ENCODE assay signal across 19 cellular contexts in genomic region chr14:101412741-101413140, GRCh38.
DNase-seq lines count a peak whose midpoint lies in the region; ATAC-seq, FAIRE-seq and TF ChIP-seq lines count a peak whose summit lies in the region.
"Had no signal": no experiment of that assay in that cellular context is flagged by ENCODE, and none has a peak within 500 bp of the region (broad histone marks: within the 10 kb centered on the region; RNA-seq: fewer than 3 reads in every experiment).

No MANE protein-coding gene starts in this region.

- peaks cover 1 to 39% of the 10 kb centered on the region in 2 experiments for H3K27me3 ChIP-seq in HepG2 (ENCODE audit: control insufficient read depth in 1 of 2, insufficient read depth in 2 of 2, low read length in 2 of 2)
- no peaks in the 10 kb centered on the region for H3K27me3 ChIP-seq in Karpas-422 (ENCODE audit: low read length)
- H3K27me3 ChIP-seq: BE2C, Peyer's patch had no signal

- no peak overlapping the region for H2AFZ ChIP-seq in HepG2 (ENCODE audit: low read length)
- H2AFZ ChIP-seq in Karpas-422 (ENCODE audit: low read length) = no peak overlapping the region

- FAIRE-seq in HTR-8/SVneo (lab: Jason Lieb, UNC) (peak; percentile 96), HepG2 (lab: Jason Lieb, UNC) (no peak)

- TF ChIP-seq EP300 in HepG2 (IDR thresholded peaks at IDR 0.05; ENCODE audit: low read depth in 2 of 2, low read length in 2 of 2) (peak in 1 of 2 experiments; percentile 87; a peak in 2 of 4 replicates), HepG2 (CRISPR knock-in tag; IDR thresholded peaks at IDR 0.05; ENCODE audit: borderline replicate concordance) (peak; percentile 69; the same call in 1 of the 2 replicates)

- no TSS peak for BruUV-seq in HepG2 (replicated peaks; lab: Mats Ljungman, UMichigan)

- H3K36me3 ChIP-seq in HepG2 (replicated peaks in 1 of 2; ENCODE audit: control insufficient read depth in 1 of 2, insufficient read depth in 2 of 2, low read length in 2 of 2) = no peaks in the 10 kb centered on the region
- no peaks in the 10 kb centered on the region for H3K36me3 ChIP-seq in Karpas-422 (ENCODE audit: insufficient read depth, low read length)
- H3K36me3 ChIP-seq: BE2C, Peyer's patch had no signal

- in situ Hi-C loops in HepG2 (cut with HindIII; ENCODE audit: extremely low pct_ligation_motif_present, low pct_unique_long_range_greater_than_20kb) = no loop called here

- ATAC-seq in HepG2 (peak; percentile 79), GM18858 (IDR thresholded peaks at IDR 0.05; ENCODE audit: unreplicated experiment) (no peak), GM18909 (IDR thresholded peaks at IDR 0.05; ENCODE audit: poor library complexity, unreplicated experiment) (no peak)
- no peak for ATAC-seq in stimulated activated naive CD8-positive, alpha-beta T cell treated with anti-CD3 and anti-CD28 coated beads, Interleukin-15, amount 100 ng/mL, for 72 hours
- ATAC-seq: CD8-positive, alpha-beta T cell had no signal

- H3K4me3 Mint-ChIP-seq in stimulated activated naive CD8-positive, alpha-beta T cell treated with anti-CD3 and anti-CD28 coated beads, Interleukin-15, amount 100 ng/mL, for 72 hours = no peak overlapping the region
- H3K4me3 Mint-ChIP-seq: CD8-positive, alpha-beta T cell; H9; IgD-negative memory B cell had no signal

- no peak for TF ChIP-seq POLR2A in HepG2 (IDR thresholded peaks at IDR 0.05; ENCODE audit: insufficient read depth in 1 of 2, low read depth in 2 of 2, low read length in 2 of 2)

- H3K9me3 ChIP-seq in HepG2 (ENCODE audit: low read length) (no peaks in the 10 kb centered on the region), Karpas-422 (ENCODE audit: low read length) (no peaks in the 10 kb centered on the region)
- H3K9me3 ChIP-seq: BE2C, Peyer's patch had no signal

- no peak overlapping the region for H3K27ac Mint-ChIP-seq in stimulated activated naive CD8-positive, alpha-beta T cell treated with anti-CD3 and anti-CD28 coated beads, Interleukin-15, amount 100 ng/mL, for 72 hours
- H3K27ac Mint-ChIP-seq: CD8-positive, alpha-beta T cell; H9; IgD-negative memory B cell had no signal

- WGBS in HepG2 (ENCODE audit: low lambda C conversion rate) = 0% methylated on average over 5 of the region's 5 CpGs

- peaks cover 6% of the 10 kb centered on the region for H3K4me1 Mint-ChIP-seq in stimulated activated naive CD8-positive, alpha-beta T cell treated with anti-CD3 and anti-CD28 coated beads, Interleukin-15, amount 100 ng/mL, for 72 hours

- H3K9ac ChIP-seq in HepG2 (ENCODE audit: insufficient read depth, low read depth, low read length) (no peak overlapping the region), Karpas-422 (ENCODE audit: low read length) (no peak overlapping the region)

- TF ChIP-seq RAD21 in HepG2 (CRISPR knock-in tag; IDR thresholded peaks at IDR 0.05) = no peak

- peaks cover 25% of the 10 kb centered on the region for H3K4me1 ChIP-seq in HepG2 (ENCODE audit: insufficient read depth, low read length)
- no peaks in the 10 kb centered on the region for H3K4me1 ChIP-seq in Karpas-422 (ENCODE audit: low read length)
- H3K4me1 ChIP-seq: BE2C had no signal

- POLR2A ChIA-PET in RWPE1 (lab: Yijun Ruan, JAX; ENCODE audit: low non-redundant PET) (no interaction called here), HepG2 (lab: Yijun Ruan, JAX) (interaction anchor here (1.2 kb wide), 1 partner anchor 124 kb away, joined by 3 read pairs; no protein-coding TSS in a partner anchor)

- TF ChIP-seq CTCF in RWPE1 (conservative IDR thresholded peaks at IDR 0.05; ENCODE audit: low read depth) (no peak), HepG2 (CRISPR knock-in tag; IDR thresholded peaks at IDR 0.05) (no peak)

- H3K79me2 ChIP-seq in HepG2 (ENCODE audit: insufficient read depth, low read length) (no peaks in the 10 kb centered on the region), Karpas-422 (ENCODE audit: low read length) (no peaks in the 10 kb centered on the region)

- H3K4me2 ChIP-seq in HepG2 (ENCODE audit: low read depth, low read length) (peak overlapping the region; percentile 11; the same call in 1 of the 2 replicates), Karpas-422 (ENCODE audit: low read depth, low read length, poor library complexity, severe bottlenecking) (no peak overlapping the region)

- no peak overlapping the region for H3K27ac ChIP-seq in RWPE1
- no peak overlapping the region for H3K27ac ChIP-seq in HepG2 (ENCODE audit: extremely low read length, insufficient read depth, low read length)
- no peak overlapping the region for H3K27ac ChIP-seq in Karpas-422 (ENCODE audit: low read length)
- H3K27ac ChIP-seq: Peyer's patch had no signal

- H3K4me3 ChIP-seq in HepG2 (replicated peaks in 1 of 3; ENCODE audit: insufficient read depth in 1 of 3, low read depth in 2 of 3, low read length in 3 of 3) (no peak overlapping the region), Karpas-422 (ENCODE audit: low read length) (no peak overlapping the region)
- H3K4me3 ChIP-seq: Peyer's patch had no signal

- H3K27me3 Mint-ChIP-seq in stimulated activated naive CD8-positive, alpha-beta T cell treated with anti-CD3 and anti-CD28 coated beads, Interleukin-15, amount 100 ng/mL, for 72 hours = peaks cover 89% of the 10 kb centered on the region

- CTCF ChIA-PET in RWPE1 (lab: Yijun Ruan, JAX) (no interaction called here), HepG2 (lab: Yijun Ruan, JAX; ENCODE audit: low intra/inter-chr PET ratio, low total read pairs) (no interaction called here)

- H3K9me2 ChIP-seq in Karpas-422 (replicated peaks; ENCODE audit: insufficient read depth, low read length) = no peaks in the 10 kb centered on the region

- intact Hi-C loops in HepG2 (cut with micrococcal nuclease; ENCODE audit: unreplicated experiment) = no loop called here

- H3K9me3 Mint-ChIP-seq in stimulated activated naive CD8-positive, alpha-beta T cell treated with anti-CD3 and anti-CD28 coated beads, Interleukin-15, amount 100 ng/mL, for 72 hours = no peaks in the 10 kb centered on the region
- H3K9me3 Mint-ChIP-seq: CD8-positive, alpha-beta T cell had no signal

- DNase-seq in Daoy (ENCODE audit: low read depth) (peak; percentile 45), HTR-8/SVneo (ENCODE audit: insufficient read length, low spot score) (peak; percentile 56), RWPE1 (ENCODE audit: low spot score) (peak; percentile 57), HepG2 (ENCODE audit: low spot score) (peak; percentile 86), Karpas-422 (no peak)
- no peak for DNase-seq in stimulated activated naive CD8-positive, alpha-beta T cell treated with anti-CD3 and anti-CD28 coated beads, Interleukin-15, amount 100 ng/mL, for 72 hours
- DNase-seq: BE2C; CD8-positive, alpha-beta T cell; H9; NCI-H1048; NCI-H1694; NCI-H2107; NCI-H226; NCI-H774; Peyer's patch; SIG-M5 had no signal

- H4K20me1 ChIP-seq in HepG2 (ENCODE audit: insufficient read depth, low read length) (no peaks in the 10 kb centered on the region), Karpas-422 (ENCODE audit: insufficient read depth, low read depth, low read length) (no peaks in the 10 kb centered on the region)

TF ChIP-seq in HepG2, 621 proteins besides CTCF, POLR2A, EP300 and RAD21 (continues in another document):
- TF ChIP-seq ARID3A (IDR thresholded peaks at IDR 0.05; ENCODE audit: low read depth, low read length) (peak; percentile 87), CEBPB (IDR thresholded peaks at IDR 0.05; ENCODE audit: borderline replicate concordance, low read depth, low read length) (no peak), CENPX (CRISPR knock-in tag; IDR thresholded peaks at IDR 0.05) (no peak), PAXIP1 (CRISPR knock-in tag; conservative IDR thresholded peaks at IDR 0.05) (peak; percentile 71), ATF4 (CRISPR knock-in tag; IDR thresholded peaks at IDR 0.05) (peak in 1 of 2 experiments; percentile 47; a peak in 1 of 4 replicates)

Comparison
In these comparisons a context has a peak if more than half of its experiments do, and no peak if none do; other contexts are left out.
1. DNase-seq: peak in Daoy (single experiment), HTR-8/SVneo (single experiment), RWPE1 (single experiment) and HepG2 (single experiment); none in stimulated activated naive CD8-positive, alpha-beta T cell treated with anti-CD3 and anti-CD28 coated beads, Interleukin-15, amount 100 ng/mL, for 72 hours (0 of 2) and Karpas-422 (single experiment).